12 cellular contexts compared by ENCODE assay signal in the genomic region with DNA sequence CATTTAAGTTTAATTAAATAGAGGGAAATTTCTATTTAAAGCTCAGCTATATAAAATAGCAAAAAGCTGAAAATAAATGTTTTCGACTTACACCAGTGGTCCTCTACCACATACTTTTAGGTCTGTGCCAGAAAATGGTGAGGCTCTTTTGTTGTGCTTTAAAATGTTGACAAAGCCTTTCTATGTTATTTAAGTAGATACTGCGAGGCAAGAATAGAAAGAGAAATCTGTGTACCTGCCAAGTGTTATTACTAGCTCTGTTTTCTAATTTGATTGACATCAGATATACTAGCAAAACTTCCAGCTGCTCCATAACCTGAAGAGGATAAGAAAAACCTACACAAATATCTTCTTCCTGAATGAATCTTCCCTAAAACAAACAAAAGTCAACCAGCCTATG. TPM values are rescaled to one million over a fixed set of nuclear protein-coding genes. Genes with fewer than 3 reads are reported as not detected.
DNase-seq lines count a peak whose midpoint lies in the region; ATAC-seq and TF ChIP-seq lines count a peak whose summit lies in the region.
"Had no signal": no experiment of that assay in that cellular context is flagged by ENCODE, and none has a peak within 500 bp of the region (broad histone marks: within the 10 kb centered on the region; RNA-seq: fewer than 3 reads in every experiment).

No MANE protein-coding gene starts in this region.

- H3K36me3 Mint-ChIP-seq in activated CD4-positive, alpha-beta T cell treated with anti-CD3 and anti-CD28 coated beads for 36 hours (ENCODE audit: low read depth), result peaks cover 67% of the 10 kb centered on the region

- peak overlapping the region; percentile 71 for H3K4me3 Mint-ChIP-seq in activated CD4-positive, alpha-beta T cell treated with anti-CD3 and anti-CD28 coated beads for 36 hours
- H3K4me3 Mint-ChIP-seq in stimulated activated naive CD8-positive, alpha-beta T cell treated with anti-CD3 and anti-CD28 coated beads, Interleukin-15, amount 100 ng/mL, for 72 hours, result peak overlapping the region; percentile 80 to 86

- H3K36me3 ChIP-seq in SU-DHL-6 (ENCODE audit: low read length) (peaks cover 5% of the 10 kb centered on the region; the same call in 1 of the 2 replicates), left ventricle myocardium inferior (no peaks in the 10 kb centered on the region)
- H3K36me3 ChIP-seq: pancreas had no signal

- H3K9me3 ChIP-seq in SU-DHL-6 (ENCODE audit: insufficient read depth, low read length), result no peaks in the 10 kb centered on the region
- H3K9me3 ChIP-seq in left ventricle myocardium inferior (replicated peaks), result no peaks in the 10 kb centered on the region
- H3K9me3 ChIP-seq: A549, pancreas had no signal

- peaks cover 90% of the 10 kb centered on the region for H3K4me1 Mint-ChIP-seq in activated CD4-positive, alpha-beta T cell treated with anti-CD3 and anti-CD28 coated beads for 36 hours
- H3K4me1 Mint-ChIP-seq in stimulated activated naive CD8-positive, alpha-beta T cell treated with anti-CD3 and anti-CD28 coated beads, Interleukin-15, amount 100 ng/mL, for 72 hours, result peaks cover 94% of the 10 kb centered on the region

- peaks cover 5% of the 10 kb centered on the region; the same call in 1 of the 2 replicates for H4K20me1 ChIP-seq in SU-DHL-6 (ENCODE audit: low read depth, low read length)

- no peak for TF ChIP-seq CTCF in SU-DHL-6 (IDR thresholded peaks at IDR 0.05; ENCODE audit: insufficient read depth, low read length, poor library complexity, severe bottlenecking)
- no peak for TF ChIP-seq CTCF in left ventricle myocardium inferior (IDR thresholded peaks at IDR 0.05; ENCODE audit: borderline replicate concordance)

- POLR2A ChIA-PET in activated CD4-positive, alpha-beta T cell treated with anti-CD3 and anti-CD28 coated beads for 36 hours (lab: Charles Lee), result interaction anchor here (0.8 to 1.3 kb wide), 3 partner anchors 10 to 26 kb away, joined by 3 to 5 read pairs (median 3); no protein-coding TSS in a partner anchor

- intact Hi-C loops in activated CD4-positive, alpha-beta T cell treated with anti-CD3 and anti-CD28 coated beads for 36 hours (cut with DNase I, micrococcal nuclease), result loop anchor here (1.0 to 2.0 kb wide), 2 partner anchors 101 to 635 kb away; no protein-coding TSS in a partner anchor
- intact Hi-C loops in left ventricle myocardium inferior (cut with micrococcal nuclease), result no loop called here

- H3K9me3 Mint-ChIP-seq in activated CD4-positive, alpha-beta T cell treated with anti-CD3 and anti-CD28 coated beads for 36 hours (ENCODE audit: low read depth), result no peaks in the 10 kb centered on the region
- no peaks in the 10 kb centered on the region for H3K9me3 Mint-ChIP-seq in stimulated activated naive CD8-positive, alpha-beta T cell treated with anti-CD3 and anti-CD28 coated beads, Interleukin-15, amount 100 ng/mL, for 72 hours

- no peaks in the 10 kb centered on the region for H3K27me3 ChIP-seq in SU-DHL-6 (ENCODE audit: low read length)
- H3K27me3 ChIP-seq in left ventricle myocardium inferior (ENCODE audit: low read depth), result no peaks in the 10 kb centered on the region
- H3K27me3 ChIP-seq: pancreas had no signal

- peaks cover 51% of the 10 kb centered on the region for H3K4me1 ChIP-seq in left ventricle myocardium inferior
- H3K4me1 ChIP-seq: A549 had no signal

- H3K27ac Mint-ChIP-seq in activated CD4-positive, alpha-beta T cell treated with anti-CD3 and anti-CD28 coated beads for 36 hours, result peak overlapping the region; percentile 100
- H3K27ac Mint-ChIP-seq in stimulated activated naive CD8-positive, alpha-beta T cell treated with anti-CD3 and anti-CD28 coated beads, Interleukin-15, amount 100 ng/mL, for 72 hours, result peak overlapping the region; percentile 93 to 98

- peaks cover 14% of the 10 kb centered on the region; the same call in 1 of the 2 replicates for H3K79me2 ChIP-seq in SU-DHL-6 (ENCODE audit: insufficient read depth, low read length)

- H2AFZ ChIP-seq in SU-DHL-6 (ENCODE audit: low read depth, low read length, severe bottlenecking), result no peak overlapping the region

- no peak overlapping the region for H3K4me2 ChIP-seq in SU-DHL-6 (ENCODE audit: low read depth, low read length, poor library complexity, severe bottlenecking)
- H3K4me2 ChIP-seq: A549 had no signal

- CTCF ChIA-PET in activated CD4-positive, alpha-beta T cell treated with anti-CD3 and anti-CD28 coated beads for 36 hours (lab: Charles Lee), result interaction anchor here (0.6 to 9.9 kb wide), 16 partner anchors 8 to 291 kb away, joined by 3 to 158 read pairs (median 7); a partner anchor contains a TSS

- H3K9me2 ChIP-seq in SU-DHL-6 (replicated peaks; ENCODE audit: insufficient read depth, low read length), result no peaks in the 10 kb centered on the region

- H3K27me3 Mint-ChIP-seq in activated CD4-positive, alpha-beta T cell treated with anti-CD3 and anti-CD28 coated beads for 36 hours, result no peaks in the 10 kb centered on the region
- H3K27me3 Mint-ChIP-seq in stimulated activated naive CD8-positive, alpha-beta T cell treated with anti-CD3 and anti-CD28 coated beads, Interleukin-15, amount 100 ng/mL, for 72 hours, result no peaks in the 10 kb centered on the region

- H3F3A ChIP-seq in SU-DHL-6 (ENCODE audit: insufficient read depth), result peaks cover 4% of the 10 kb centered on the region; the same call in 1 of the 2 replicates

- H3K4me3 ChIP-seq in SU-DHL-6 (ENCODE audit: insufficient read depth, low read length, poor library complexity, severe bottlenecking) (no peak overlapping the region), left ventricle myocardium inferior (no peak overlapping the region)
- H3K4me3 ChIP-seq: A549, pancreas had no signal

- 0 out of 2 replicates have a peak overlapping the region, but pooled peaks have one; percentile 5 for H3K27ac ChIP-seq in SU-DHL-6 (ENCODE audit: low read depth, low read length)
- H3K27ac ChIP-seq in left ventricle myocardium inferior (replicated peaks), result peak overlapping the region; percentile 66
- H3K27ac ChIP-seq: A549 had no signal

- no peak for ATAC-seq in activated CD4-positive, alpha-beta T cell treated with anti-CD3 and anti-CD28 coated beads for 36 hours
- no peak for ATAC-seq in stimulated activated naive CD8-positive, alpha-beta T cell treated with anti-CD3 and anti-CD28 coated beads, Interleukin-15, amount 100 ng/mL, for 72 hours
- no peak for ATAC-seq in HG03469 (IDR thresholded peaks at IDR 0.05; ENCODE audit: unreplicated experiment)
- ATAC-seq: A549 had no signal

- H3K9ac ChIP-seq in SU-DHL-6 (ENCODE audit: low read length), result no peak overlapping the region

- no peak for DNase-seq in activated CD4-positive, alpha-beta T cell treated with anti-CD3 and anti-CD28 coated beads for 36 hours
- no peak for DNase-seq in activated CD4-positive, alpha-beta T cell treated with anti-CD3 and anti-CD28 coated beads, Interleukin-2, amount 50 U/mL, for 4 hours
- no peak for DNase-seq in left ventricle myocardium inferior
- no peak for DNase-seq in stimulated activated naive CD8-positive, alpha-beta T cell treated with anti-CD3 and anti-CD28 coated beads, Interleukin-15, amount 100 ng/mL, for 72 hours
- no peak for DNase-seq in AG08396 (ENCODE audit: low spot score)
- no peak for DNase-seq in NK-92 (lab: John Stamatoyannopoulos, UW; ENCODE audit: unreplicated experiment)
- DNase-seq: NCI-H1436; NK-92 treated with Interleukin-12 subunit alpha and Interleukin-12 subunit beta, amount 100 ng/mL, for 24 hours; pancreas had no signal

RNA-seq across cellular contexts. Expression of a gene that starts 53.6 kb away (rescaled TPM):
- total RNA-seq in activated CD4-positive, alpha-beta T cell treated with anti-CD3 and anti-CD28 coated beads for 36 hours, result 10 to 100 TPM; 82.6 to 95.3 TPM
- 8.2 TPM for total RNA-seq in left ventricle myocardium inferior
